Comparison of ENCODE assay signal across 8 cellular contexts in the genomic region with DNA sequence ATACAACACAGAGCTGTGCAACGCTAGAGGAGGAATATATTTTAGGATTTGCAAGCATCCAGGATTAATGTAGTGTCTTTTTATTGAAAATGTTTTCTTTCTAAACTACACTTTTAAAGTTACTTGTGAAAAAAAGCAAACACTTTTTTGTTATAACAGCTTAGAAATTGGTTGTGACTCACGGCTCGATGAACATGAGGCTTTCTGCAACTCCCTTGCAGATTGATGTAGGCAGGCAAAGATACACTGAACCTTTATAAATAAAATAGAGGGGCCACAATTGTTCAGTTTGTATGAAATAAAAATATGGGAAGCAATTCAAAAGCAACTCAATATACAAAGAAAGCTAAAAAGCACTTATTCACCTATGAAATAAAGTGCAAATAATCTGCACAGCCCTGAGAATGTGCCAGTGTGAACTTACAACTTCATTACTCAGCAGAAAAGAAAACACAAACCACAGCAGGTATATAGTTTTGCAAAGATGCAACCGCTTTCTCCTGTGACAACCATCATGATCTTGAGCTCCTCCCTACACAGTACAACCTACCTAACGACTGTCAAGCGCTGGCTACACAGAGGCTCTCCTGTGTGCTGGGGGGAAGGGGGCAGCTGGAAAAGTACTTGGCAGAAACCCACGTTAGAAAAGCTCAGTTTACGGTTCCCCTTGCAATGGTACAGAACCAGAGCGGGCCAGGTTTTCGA.
DNase-seq lines count a peak whose midpoint lies in the region; ATAC-seq lines count a peak whose summit lies in the region.

No MANE protein-coding gene starts in this region.

- H3K27ac ChIP-seq in HUES6 (ENCODE audit: low read depth, low read length) = peak overlapping the region; percentile 92

- peak overlapping the region; percentile 89 for H3K4me3 ChIP-seq in HUES6 (ENCODE audit: low read depth, low read length)
- H3K4me3 ChIP-seq in adipocyte (ENCODE audit: low read length) = peak overlapping the region; percentile 92
- peak overlapping the region; percentile 89 for H3K4me3 ChIP-seq in iPS-18c (ENCODE audit: insufficient read depth, low read depth, low read length)

- peak; percentile 19 for ATAC-seq in stimulated activated naive CD8-positive, alpha-beta T cell treated with anti-CD3 and anti-CD28 coated beads, Interleukin-15, Interleukin-2, amounts not matched to agents 100 U/mL and 50 U/mL, for 24 hours

- H3K4me1 ChIP-seq in HUES6 (ENCODE audit: control insufficient read depth, insufficient read depth, low read length) (no peaks in the 10 kb centered on the region), adipocyte (ENCODE audit: control insufficient read depth, insufficient read depth, low read length) (peaks cover 10% of the 10 kb centered on the region)

- peaks cover 45% of the 10 kb centered on the region for H3K36me3 ChIP-seq in HUES6 (ENCODE audit: control insufficient read depth, insufficient read depth, low read length)
- peaks cover 34% of the 10 kb centered on the region for H3K36me3 ChIP-seq in adipocyte (ENCODE audit: control insufficient read depth, insufficient read depth, low read length, severe bottlenecking)

- DNase-seq in DMS79 treated with DMSO at 0.1 percent for 48 hours (lab: John Stamatoyannopoulos, UW) (peak; percentile 25), DMS79 (lab: John Stamatoyannopoulos, UW) (no peak), adipocyte (ENCODE audit: low read depth) (peak; percentile 17), putamen (ENCODE audit: low spot score) (no peak)
- DNase-seq in stimulated activated naive CD8-positive, alpha-beta T cell treated with anti-CD3 and anti-CD28 coated beads, Interleukin-15, Interleukin-2, amounts not matched to agents 100 U/mL and 50 U/mL, for 24 hours = no peak
- no peak for DNase-seq in stimulated activated CD4-positive, alpha-beta T cell treated with anti-CD3 and anti-CD28 coated beads, Interleukin-1b, Interleukin-23, amount 100 ng/mL, for 48 hours

- H3K27me3 ChIP-seq in HUES6 (ENCODE audit: control insufficient read depth, insufficient read depth, low read length) = no peaks in the 10 kb centered on the region
- H3K27me3 ChIP-seq in adipocyte (replicated peaks; ENCODE audit: control insufficient read depth, insufficient read depth, low read length) = no peaks in the 10 kb centered on the region

- H3K9me3 ChIP-seq in HUES6 (ENCODE audit: control insufficient read depth, insufficient read depth, low read depth, low read length) (no peaks in the 10 kb centered on the region), adipocyte (ENCODE audit: control insufficient read depth, low read length) (no peaks in the 10 kb centered on the region), iPS-18c (ENCODE audit: control insufficient read depth, insufficient read depth, low read length) (no peaks in the 10 kb centered on the region)

- H3K9ac ChIP-seq in HUES6 (ENCODE audit: low read length) = peak overlapping the region; percentile 98
- peak overlapping the region; percentile 97 for H3K9ac ChIP-seq in adipocyte (ENCODE audit: low read length)

Comparison
In these comparisons a context has a peak if more than half of its experiments do, and no peak if none do; other contexts are left out.
1. DNase-seq: peak in DMS79 treated with DMSO at 0.1 percent for 48 hours (single experiment) and adipocyte (single experiment); none in DMS79 (single experiment), stimulated activated naive CD8-positive, alpha-beta T cell treated with anti-CD3 and anti-CD28 coated beads, Interleukin-15, Interleukin-2, amounts not matched to agents 100 U/mL and 50 U/mL, for 24 hours (single experiment), stimulated activated CD4-positive, alpha-beta T cell treated with anti-CD3 and anti-CD28 coated beads, Interleukin-1b, Interleukin-23, amount 100 ng/mL, for 48 hours (single experiment) and putamen (single experiment).
2. Peak in every context shown above with its lines, with median percentiles within 50 percentile points of each other: H3K4me3 ChIP-seq.